30 cellular contexts compared by ENCODE assay signal in the genomic region with DNA sequence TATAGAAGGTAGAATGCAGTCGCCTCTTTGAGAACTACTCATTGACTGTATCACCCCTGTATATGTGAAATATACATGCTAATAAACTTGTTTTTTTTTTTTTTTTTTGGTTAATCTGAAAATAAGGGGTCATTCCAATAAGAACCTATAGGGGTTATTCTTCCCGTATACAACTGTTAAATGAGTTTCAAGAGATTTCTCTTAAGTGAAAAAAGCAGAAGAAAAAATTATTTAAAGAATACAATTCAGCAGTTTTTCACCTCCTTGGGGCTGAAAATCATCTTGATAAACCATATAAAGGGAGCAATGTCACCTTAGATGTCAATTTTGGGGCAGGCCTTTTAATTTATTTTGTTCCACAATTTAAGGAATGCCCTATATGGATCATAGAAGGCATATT.
"Had no signal": no experiment of that assay in that cellular context is flagged by ENCODE, and none has a peak within 500 bp of the region (broad histone marks: within the 10 kb centered on the region; RNA-seq: fewer than 3 reads in every experiment).

No MANE protein-coding gene starts in this region.

- ATAC-seq: left cardiac atrium; naive thymus-derived CD8-positive, alpha-beta T cell had no signal

- H3K4me3 Mint-ChIP-seq: activated CD4-positive, alpha-beta memory T cell treated with anti-CD3 and anti-CD28 coated beads for 36 hours; activated CD4-positive, alpha-beta T cell treated with anti-CD3 and anti-CD28 coated beads, Interleukin-2, amount 10 ng/mL, durations not matched to agents 24 days and 14 days; activated T-cell treated with anti-CD3 and anti-CD28 coated beads, Interleukin-2, amount 50 U/mL, for 24 hours; naive thymus-derived CD8-positive, alpha-beta T cell; neural crest cell had no signal

- H3K36me3 Mint-ChIP-seq: activated CD4-positive, alpha-beta memory T cell treated with anti-CD3 and anti-CD28 coated beads for 36 hours; naive thymus-derived CD8-positive, alpha-beta T cell had no signal

- FAIRE-seq: astrocyte, colon, endometrium, frontal cortex, keratinocyte, urothelium cell line had no signal

- H3K27me3 ChIP-seq: brain microvascular endothelial cell, right atrium auricular region, spleen, testis, transverse colon had no signal

- H3K27ac ChIP-seq: brain microvascular endothelial cell, right atrium auricular region, spleen, testis, transverse colon had no signal

- H3K4me1 Mint-ChIP-seq: activated CD4-positive, alpha-beta T cell treated with anti-CD3 and anti-CD28 coated beads, Interleukin-2, amount 10 ng/mL, durations not matched to agents 24 days and 14 days; naive thymus-derived CD8-positive, alpha-beta T cell had no signal

- H3K27me3 Mint-ChIP-seq: activated CD4-positive, alpha-beta memory T cell treated with anti-CD3 and anti-CD28 coated beads for 36 hours had no signal

- DNase-seq: activated CD4-positive, alpha-beta memory T cell treated with anti-CD3 and anti-CD28 coated beads for 36 hours; activated CD4-positive, alpha-beta T cell treated with anti-CD3 and anti-CD28 coated beads, Interleukin-2, amount 10 ng/mL, durations not matched to agents 24 days and 14 days; activated CD4-positive, CD25-positive, alpha-beta regulatory T cell treated with anti-CD3 and anti-CD28 coated beads, Interleukin-2, amount 50 U/mL, for 72 hours; activated CD8-positive, alpha-beta memory T cell treated with anti-CD3 and anti-CD28 coated beads, Interleukin-2, amount 50 U/mL, for 4 hours; activated gamma-delta T cell; activated naive CD4-positive, alpha-beta T cell treated with anti-CD3 and anti-CD28 coated beads, Interleukin-2, amount 50 U/mL, for 16 hours; activated T-cell treated with anti-CD3 and anti-CD28 coated beads, Interleukin-2, amount 50 U/mL, for 24 hours; amniotic stem cell; brain microvascular endothelial cell; central memory CD4-positive, alpha-beta T cell; dermis blood vessel endothelial cell; effector CD4-positive, alpha-beta T cell; left cardiac atrium; mammary epithelial cell; midbrain; naive thymus-derived CD8-positive, alpha-beta T cell; occipital lobe; spleen; stimulated activated CD4-positive, alpha-beta T cell treated with anti-CD3 and anti-CD28 coated beads, Interleukin-2, amount 100 ng/mL, for 48 hours; stimulated activated naive CD4-positive, alpha-beta T cell treated with Interleukin-2 at 50 U/mL for 16 hours; testis; transverse colon had no signal

- H3K4me3 ChIP-seq: right atrium auricular region, spleen, testis, transverse colon had no signal

- H3K4me1 ChIP-seq: right atrium auricular region, testis had no signal

- H3K27ac Mint-ChIP-seq: activated CD4-positive, alpha-beta memory T cell treated with anti-CD3 and anti-CD28 coated beads for 36 hours; activated CD4-positive, alpha-beta T cell treated with anti-CD3 and anti-CD28 coated beads, Interleukin-2, amount 10 ng/mL, durations not matched to agents 24 days and 14 days; activated T-cell treated with anti-CD3 and anti-CD28 coated beads, Interleukin-2, amount 50 U/mL, for 24 hours had no signal

- H3K9me3 Mint-ChIP-seq: activated CD4-positive, alpha-beta memory T cell treated with anti-CD3 and anti-CD28 coated beads for 36 hours; activated CD4-positive, alpha-beta T cell treated with anti-CD3 and anti-CD28 coated beads, Interleukin-2, amount 10 ng/mL, durations not matched to agents 24 days and 14 days; activated T-cell treated with anti-CD3 and anti-CD28 coated beads, Interleukin-2, amount 50 U/mL, for 24 hours; naive thymus-derived CD8-positive, alpha-beta T cell; neural crest cell had no signal

- H3K9me3 ChIP-seq: right atrium auricular region, spleen, testis, transverse colon had no signal
